23 cellular contexts compared by ENCODE assay signal in genomic region chr5:142780871-142781270, GRCh38. TPM values are rescaled to one million over a fixed set of nuclear protein-coding genes. Genes with fewer than 3 reads are reported as not detected.
DNase-seq lines count a peak whose midpoint lies in the region; TF ChIP-seq lines count a peak whose summit lies in the region.
"Had no signal": no experiment of that assay in that cellular context is flagged by ENCODE, and none has a peak within 500 bp of the region (broad histone marks: within the 10 kb centered on the region; RNA-seq: fewer than 3 reads in every experiment).

No MANE protein-coding gene starts in this region.

- TF ChIP-seq POLR2A in sigmoid colon (IDR thresholded peaks at IDR 0.05): no peak

- peaks cover 27% of the 10 kb centered on the region for H3K4me1 ChIP-seq in HEK293 (ENCODE audit: control insufficient read depth, insufficient read depth, low read length)
- H3K4me1 ChIP-seq in left ventricle myocardium inferior: peaks cover 98% of the 10 kb centered on the region
- peaks cover 0 to 67% (median 40%) of the 10 kb centered on the region in 4 donors for H3K4me1 ChIP-seq in sigmoid colon
- peaks cover 0 to 29% of the 10 kb centered on the region in 2 donors for H3K4me1 ChIP-seq in ascending aorta

- TF ChIP-seq CTCF in HEK293 (tag by site-specific recombination; IDR thresholded peaks at IDR 0.05) (no peak), left ventricle myocardium inferior (IDR thresholded peaks at IDR 0.05; ENCODE audit: borderline replicate concordance) (no peak), sigmoid colon (IDR thresholded peaks at IDR 0.05) (no peak), ascending aorta (IDR thresholded peaks at IDR 0.05) (no peak)

- H3K36me3 ChIP-seq in HEK293 (ENCODE audit: control insufficient read depth in 2 of 2, insufficient read depth in 1 of 2, low read length in 2 of 2) (no peaks in the 10 kb centered on the region), left ventricle myocardium inferior (no peaks in the 10 kb centered on the region), sigmoid colon (no peaks in the 10 kb centered on the region), ascending aorta (no peaks in the 10 kb centered on the region)
- H3K36me3 ChIP-seq: tibial artery had no signal

- H3K4me3 ChIP-seq in HEK293 (ENCODE audit: low read depth, low read length) (no peak overlapping the region), left ventricle myocardium inferior (no peak overlapping the region), sigmoid colon (no peak overlapping the region), ascending aorta (no peak overlapping the region)
- H3K4me3 ChIP-seq: tibial artery had no signal

- H3K27me3 ChIP-seq in left ventricle myocardium inferior (ENCODE audit: low read depth): no peaks in the 10 kb centered on the region
- no peaks in the 10 kb centered on the region for H3K27me3 ChIP-seq in sigmoid colon
- H3K27me3 ChIP-seq in ascending aorta: no peaks in the 10 kb centered on the region
- H3K27me3 ChIP-seq: tibial artery had no signal

- DNase-seq in cerebellar cortex (ENCODE audit: low spot score) (peak; percentile 93), left ventricle myocardium inferior (peak; percentile 33), sigmoid colon (no peak), ascending aorta (ENCODE audit: low spot score in 2 of 2) (no peak), NCI-H748 treated with DMSO at 0.1 percent for 48 hours (lab: John Stamatoyannopoulos, UW) (no peak)
- no peak for DNase-seq in NK-92 treated with Interleukin-12 subunit alpha and Interleukin-12 subunit beta, amount 100 ng/mL, for 24 hours (lab: John Stamatoyannopoulos, UW)
- DNase-seq: activated CD4-positive, CD25-positive, alpha-beta regulatory T cell treated with anti-CD3 and anti-CD28 coated beads, Interleukin-2, amount 50 U/mL, for 72 hours; activated naive CD4-positive, alpha-beta T cell treated with anti-CD3 and anti-CD28 coated beads for 36 hours; activated T-cell treated with anti-CD3 and anti-CD28 coated beads, Interleukin-2, amount 50 U/mL, for 4 hours; AML-193; COR-L47; DND-41; effector memory CD8-positive, alpha-beta T cell; head of caudate nucleus; naive B cell; NCI-H1105 treated with DMSO at 0.1 percent for 48 hours; NCI-H446 treated with DMSO at 0.1 percent for 48 hours; RPMI8226; stimulated activated CD4-positive, alpha-beta T cell treated with anti-CD3 and anti-CD28 coated beads, Interleukin-2, amount 100 ng/mL, for 24 hours; stimulated activated naive CD4-positive, alpha-beta T cell; T1000; tibial artery had no signal

- POLR2A ChIA-PET in HEK293 (lab: Yijun Ruan, JAX): no interaction called here

- intact Hi-C loops in left ventricle myocardium inferior (cut with micrococcal nuclease) (no loop called here), sigmoid colon (cut with DNase I) (no loop called here), ascending aorta (cut with DNase I) (no loop called here)

- H3K9me3 ChIP-seq in HEK293 (ENCODE audit: control insufficient read depth, insufficient read depth, low read depth, low read length): no peaks in the 10 kb centered on the region
- H3K9me3 ChIP-seq in left ventricle myocardium inferior (replicated peaks): no peaks in the 10 kb centered on the region
- H3K9me3 ChIP-seq in sigmoid colon: no peaks in the 10 kb centered on the region
- no peaks in the 10 kb centered on the region for H3K9me3 ChIP-seq in ascending aorta
- H3K9me3 ChIP-seq: tibial artery had no signal

- 63 to 64% methylated on average over 2 of the region's 2 CpGs for WGBS in sigmoid colon, 2 donors

- H3K27ac ChIP-seq in HEK293 (ENCODE audit: extremely low read depth, low read depth, low read length) (no peak overlapping the region), left ventricle myocardium inferior (replicated peaks) (peak overlapping the region; percentile 76), sigmoid colon (peak overlapping the region in 3 of 4 donors; percentile 7 to 29 (median 26)), ascending aorta (no peak overlapping the region)
- H3K27ac ChIP-seq: tibial artery had no signal

- TF ChIP-seq EP300 in sigmoid colon (IDR thresholded peaks at IDR 0.05): no peak

- CTCF ChIA-PET in HEK293 (lab: Yijun Ruan, JAX): interaction anchor here (0.7 to 2.5 kb wide), 4 partner anchors 9 to 99 kb away, joined by 3 to 16 read pairs (median 8); partner anchors contain the start of gene ARHGAP26

TF ChIP-seq in HEK293, 187 proteins besides CTCF, POLR2A, EP300 and RAD21:
- TF ChIP-seq ZNF223 (tag by site-specific recombination; IDR thresholded peaks at IDR 0.05) (no peak), ZNF335 (tag by site-specific recombination; conservative IDR thresholded peaks at IDR 0.05) (peak; percentile 58), GLIS1 (tag by site-specific recombination; IDR thresholded peaks at IDR 0.05) (peak; percentile 75), ZEB2 (tag by site-specific recombination; IDR thresholded peaks at IDR 0.05) (no peak), ZSCAN30 (tag by site-specific recombination; IDR thresholded peaks at IDR 0.05) (no peak), ZNF274 (IDR thresholded peaks at IDR 0.05; ENCODE audit: low read length) (no peak), ZNF274 (tag by site-specific recombination; IDR thresholded peaks at IDR 0.05; ENCODE audit: borderline replicate concordance) (no peak), ZNF302 (tag by site-specific recombination; IDR thresholded peaks at IDR 0.05; ENCODE audit: low read depth) (no peak)
TF ChIP-seq in HEK293: peak in this region for 2.

RNA-seq across cellular contexts. Expression of gene ARHGAP26, which starts 10.7 kb away (rescaled TPM):
- total RNA-seq in left ventricle myocardium inferior (35.7 TPM), sigmoid colon (10 to 100 TPM; 13.3 to 25.5 (median 21.7) TPM), ascending aorta (34.9 TPM)
- polyA plus RNA-seq in sigmoid colon: 10 to 100 TPM in 1 of 3 donors, 1 to 10 TPM in 2; 5.4 to 19.1 (median 9.0) TPM

Comparison
In these comparisons a context has a peak if more than half of its experiments do, and no peak if none do; other contexts are left out.
1. H3K27ac ChIP-seq: peak in left ventricle myocardium inferior (single experiment) and sigmoid colon (3 of 4); none in HEK293 (single experiment) and ascending aorta (0 of 2).
2. DNase-seq: peak in cerebellar cortex (single experiment) and left ventricle myocardium inferior (single experiment); none in sigmoid colon (single experiment), ascending aorta (0 of 2), NCI-H748 treated with DMSO at 0.1 percent for 48 hours (single experiment) and NK-92 treated with Interleukin-12 subunit alpha and Interleukin-12 subunit beta, amount 100 ng/mL, for 24 hours (single experiment).